ENCODE assay signal across 21 cellular contexts in the genomic region with DNA sequence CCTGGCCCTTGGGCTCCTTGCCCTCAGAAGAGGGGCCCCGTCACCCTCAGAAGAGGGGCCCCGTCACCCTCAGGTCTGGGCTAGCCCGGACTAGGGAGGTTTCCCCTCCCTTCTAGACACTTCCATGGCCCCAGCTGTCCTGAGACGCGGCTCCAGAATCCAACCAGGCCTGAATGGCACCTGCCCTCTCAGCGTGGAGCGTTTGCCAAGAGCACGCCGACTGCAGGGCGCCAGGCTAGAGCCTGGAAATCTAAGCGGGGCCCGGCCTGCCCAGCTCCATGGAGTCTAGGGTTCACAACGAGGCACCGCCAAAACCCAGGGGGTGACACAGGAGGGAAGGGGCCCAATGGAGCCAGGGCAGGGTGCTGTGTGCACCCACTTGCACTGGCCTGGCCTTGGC. TPM values are rescaled to one million over a fixed set of nuclear protein-coding genes. Genes with fewer than 3 reads are reported as not detected.
DNase-seq lines count a peak whose midpoint lies in the region; ATAC-seq, FAIRE-seq and TF ChIP-seq lines count a peak whose summit lies in the region.
"Had no signal": no experiment of that assay in that cellular context is flagged by ENCODE, and none has a peak within 500 bp of the region (broad histone marks: within the 10 kb centered on the region; RNA-seq: fewer than 3 reads in every experiment).

No MANE protein-coding gene starts in this region.

- H3K4me3 ChIP-seq in thoracic aorta = no peak overlapping the region
- H3K4me3 ChIP-seq: HAP-1 had no signal

- peak; percentile 61 for DNase-seq in G401 (ENCODE audit: low spot score)
- no peak for DNase-seq in RWPE1 (ENCODE audit: low spot score)
- no peak for DNase-seq in chondrocyte (ENCODE audit: low spot score)
- DNase-seq in thoracic aorta (ENCODE audit: low spot score) = no peak
- no peak for DNase-seq in frontal cortex (ENCODE audit: low spot score in 2 of 2)
- no peak for DNase-seq in NCI-H345 treated with DMSO at 0.1 percent for 48 hours (lab: John Stamatoyannopoulos, UW; ENCODE audit: unreplicated experiment)
- DNase-seq: Caco-2; CD4-positive, CD25-positive, alpha-beta regulatory T cell; CD8-positive, alpha-beta T cell; DMS 273 treated with DMSO at 0.1 percent for 48 hours; DMS79; EL; GF-D8; GOT3; HFFc6 had no signal

- H3K4me3 Mint-ChIP-seq in chondrocyte (ENCODE audit: unreplicated experiment) = no peak overlapping the region
- H3K4me3 Mint-ChIP-seq: CD4-positive, CD25-positive, alpha-beta regulatory T cell; CD8-positive, alpha-beta T cell; HFFc6 had no signal

- peak overlapping the region; percentile 77 for H3K27ac Mint-ChIP-seq in chondrocyte (ENCODE audit: unreplicated experiment)
- H3K27ac Mint-ChIP-seq: CD4-positive, CD25-positive, alpha-beta regulatory T cell; CD8-positive, alpha-beta T cell; HFFc6 had no signal

- FAIRE-seq in frontal cortex (lab: Jason Lieb, UNC) = no peak
- FAIRE-seq: GM12892, H54 had no signal

- H3K27ac ChIP-seq in RWPE1 (peak overlapping the region; percentile 81), thoracic aorta (peak overlapping the region; percentile 28 to 38)
- H3K27ac ChIP-seq: C4-2B had no signal

- H3K36me3 ChIP-seq in thoracic aorta = peaks cover 2% of the 10 kb centered on the region
- H3K36me3 ChIP-seq: HAP-1 had no signal

- no peak for ATAC-seq in thoracic aorta (ENCODE audit: insufficient number of reproducible peaks, low FRiP score, low read depth)
- no peak for ATAC-seq in GM21367 (IDR thresholded peaks at IDR 0.05; ENCODE audit: unreplicated experiment)
- ATAC-seq: CD8-positive, alpha-beta T cell had no signal

- peaks cover 23% of the 10 kb centered on the region for H3K4me1 Mint-ChIP-seq in chondrocyte (ENCODE audit: low read depth)

- H3K36me3 Mint-ChIP-seq in chondrocyte (ENCODE audit: low read depth) = peaks cover 16% of the 10 kb centered on the region
- H3K36me3 Mint-ChIP-seq: CD4-positive, CD25-positive, alpha-beta regulatory T cell; CD8-positive, alpha-beta T cell had no signal

- peaks cover 0 to 34% of the 10 kb centered on the region in 2 donors for H3K4me1 ChIP-seq in thoracic aorta (ENCODE audit: control insufficient read depth in 1 of 2, low read depth in 2 of 2)
- H3K4me1 ChIP-seq: Caco-2, HAP-1 had no signal

- in situ Hi-C loops in G401 (cut with HindIII; ENCODE audit: low sequenced_read_pairs) = no loop called here

- POLR2A ChIA-PET in RWPE1 (lab: Yijun Ruan, JAX; ENCODE audit: low non-redundant PET) = no interaction called here

- H3K9me3 ChIP-seq in thoracic aorta = no peaks in the 10 kb centered on the region
- H3K9me3 ChIP-seq: Caco-2, HAP-1 had no signal

- no peak for TF ChIP-seq CTCF in RWPE1 (conservative IDR thresholded peaks at IDR 0.05; ENCODE audit: low read depth)
- TF ChIP-seq CTCF in chondrocyte (IDR thresholded peaks at IDR 0.05) = no peak
- TF ChIP-seq CTCF in thoracic aorta (IDR thresholded peaks at IDR 0.05) = no peak

- H3K27me3 Mint-ChIP-seq in chondrocyte (ENCODE audit: low read depth) = no peaks in the 10 kb centered on the region
- H3K27me3 Mint-ChIP-seq: CD4-positive, CD25-positive, alpha-beta regulatory T cell had no signal

- CTCF ChIA-PET in RWPE1 (lab: Yijun Ruan, JAX) = interaction anchor here (1.1 kb wide), 2 partner anchors 39 to 49 kb away, joined by 4 to 5 read pairs; a partner anchor contains a TSS

- no peaks in the 10 kb centered on the region for H3K27me3 ChIP-seq in thoracic aorta (replicated peaks; ENCODE audit: insufficient read depth)

- no peaks in the 10 kb centered on the region for H3K9me3 Mint-ChIP-seq in chondrocyte (ENCODE audit: low read depth)
- H3K9me3 Mint-ChIP-seq: CD4-positive, CD25-positive, alpha-beta regulatory T cell; CD8-positive, alpha-beta T cell; HFFc6 had no signal

RNA-seq across cellular contexts. Expression of a gene that starts 7.8 kb away (rescaled TPM):
- total RNA-seq in G401 (2014; rRNA removed; shearing (Covaris generic)) = not detected in 2 replicates
- total RNA-seq in chondrocyte = 0.17 to 0.46 TPM (median 0.37 TPM) in 3 replicates
- under 1 TPM; 0.68 to 0.85 TPM for total RNA-seq in thoracic aorta
- 7.3 TPM for total RNA-seq in frontal cortex
- total RNA-seq: A172; Caco-2; CD4-positive, CD25-positive, alpha-beta regulatory T cell; CD8-positive, alpha-beta T cell; HFFc6 had no signal

RNA-seq across cellular contexts. Expression of a gene that starts 14.8 kb away (rescaled TPM):
- total RNA-seq in G401 (2014; rRNA removed; shearing (Covaris generic)) = not detected in 2 replicates
- total RNA-seq in chondrocyte (1,195 to 2,668 TPM (median 2,632 TPM) in 3 replicates), thoracic aorta (1,000 to 10,000 TPM; 1,777 to 1,907 TPM), frontal cortex (1.6 TPM)
- total RNA-seq: A172; CD4-positive, CD25-positive, alpha-beta regulatory T cell; CD8-positive, alpha-beta T cell had no signal

RNA-seq across cellular contexts. Expression of a gene that starts 39.2 kb away (rescaled TPM):
- total RNA-seq in G401 (2014; rRNA removed; shearing (Covaris generic)) = 50.8 and 63.6 TPM in 2 replicates
- total RNA-seq in chondrocyte = 31.3 to 43.6 TPM (median 32.3 TPM) in 3 replicates
- total RNA-seq in thoracic aorta = 100 to 1,000 TPM; 111 TPM
- 6.5 TPM for total RNA-seq in frontal cortex

Comparison
In these comparisons a context has a peak if more than half of its experiments do, and no peak if none do; other contexts are left out.
1. RNA of a gene that starts 14.8 kb away (total RNA-seq): 1,195 to 2,668 TPM in chondrocyte and 1,777 to 1,907 TPM in thoracic aorta; 1.6 TPM in frontal cortex (single experiment) and not detected in G401; every median in the first group is over 100 times any median in the second.